ENCODE assay signal across 27 cellular contexts in the genomic region with DNA sequence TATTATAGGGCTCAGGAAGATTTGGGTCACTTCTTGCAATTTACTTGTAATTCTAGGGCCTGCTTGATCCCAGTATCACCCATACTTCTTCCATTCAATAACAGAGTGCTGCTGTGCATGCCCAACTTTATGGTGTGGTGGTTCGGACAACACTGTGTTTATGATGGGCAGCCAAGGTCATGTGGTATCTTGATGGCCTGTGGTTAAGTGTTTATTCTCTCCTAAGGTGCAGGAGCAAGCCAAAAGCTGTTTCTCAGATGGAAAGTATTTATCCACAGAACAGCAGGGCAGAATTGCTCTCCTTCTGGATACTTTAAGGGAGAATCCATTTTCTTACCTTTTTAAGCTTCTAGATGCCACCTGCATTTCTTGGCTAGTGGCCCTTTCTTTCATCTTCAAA.
"Had no signal": no experiment of that assay in that cellular context is flagged by ENCODE, and none has a peak within 500 bp of the region (broad histone marks: within the 10 kb centered on the region; RNA-seq: fewer than 3 reads in every experiment).

No MANE protein-coding gene starts in this region.

- H3K9me3 Mint-ChIP-seq: stimulated activated memory B cell treated with anti-CD40 and anti-IgM and Interleukin-4, amounts not matched to agents 10 μg/mL and 1 μg/mL and 100 μg/mL, for 72 hours; stimulated activated naive B cell treated with anti-CD40 and anti-IgM and Interleukin-4, amounts not matched to agents 10 μg/mL and 1 μg/mL and 100 μg/mL, for 72 hours; stimulated activated naive CD8-positive, alpha-beta T cell treated with anti-CD3 and anti-CD28 coated beads, Interleukin-15, Interleukin-2, amounts not matched to agents 100 ng/mL and 50 ng/mL, for 24 hours; type B pancreatic cell had no signal

- ATAC-seq: stimulated activated effector memory CD8-positive, alpha-beta T cell treated with anti-CD3 and anti-CD28 coated beads, Interleukin-12 subunit alpha, Interleukin-12 subunit beta, amount 100 ng/mL, for 72 hours; stimulated activated memory B cell treated with anti-CD40 and anti-IgM and Interleukin-4, amounts not matched to agents 10 μg/mL and 1 μg/mL and 100 μg/mL, for 72 hours; stimulated activated naive B cell treated with anti-CD40 and anti-IgM and Interleukin-4, amounts not matched to agents 10 μg/mL and 1 μg/mL and 100 μg/mL, for 72 hours; stimulated activated naive CD8-positive, alpha-beta T cell treated with anti-CD3 and anti-CD28 coated beads, Interleukin-15, Interleukin-2, amounts not matched to agents 100 U/mL and 50 U/mL, for 24 hours; upper lobe of right lung had no signal

- H3K27ac Mint-ChIP-seq: stimulated activated effector memory CD8-positive, alpha-beta T cell treated with anti-CD3 and anti-CD28 coated beads, Interleukin-12 subunit alpha, Interleukin-12 subunit beta, amount 100 ng/mL, for 72 hours; stimulated activated memory B cell treated with anti-CD40 and anti-IgM and Interleukin-4, amounts not matched to agents 10 μg/mL and 1 μg/mL and 100 μg/mL, for 72 hours; stimulated activated naive B cell treated with anti-CD40 and anti-IgM and Interleukin-4, amounts not matched to agents 10 μg/mL and 1 μg/mL and 100 μg/mL, for 72 hours; stimulated activated naive CD8-positive, alpha-beta T cell treated with anti-CD3 and anti-CD28 coated beads, Interleukin-15, Interleukin-2, amounts not matched to agents 100 ng/mL and 50 ng/mL, for 24 hours; type B pancreatic cell had no signal

- H3K4me1 Mint-ChIP-seq: stimulated activated effector memory CD8-positive, alpha-beta T cell treated with anti-CD3 and anti-CD28 coated beads, Interleukin-12 subunit alpha, Interleukin-12 subunit beta, amount 100 ng/mL, for 72 hours; stimulated activated memory B cell treated with anti-CD40 and anti-IgM and Interleukin-4, amounts not matched to agents 10 μg/mL and 1 μg/mL and 100 μg/mL, for 72 hours had no signal

- H3K27me3 Mint-ChIP-seq: stimulated activated memory B cell treated with anti-CD40 and anti-IgM and Interleukin-4, amounts not matched to agents 10 μg/mL and 1 μg/mL and 100 μg/mL, for 72 hours; stimulated activated naive B cell treated with anti-CD40 and anti-IgM and Interleukin-4, amounts not matched to agents 10 μg/mL and 1 μg/mL and 100 μg/mL, for 72 hours; stimulated activated naive CD8-positive, alpha-beta T cell treated with anti-CD3 and anti-CD28 coated beads, Interleukin-15, Interleukin-2, amounts not matched to agents 100 ng/mL and 50 ng/mL, for 24 hours; type B pancreatic cell had no signal

- H3K36me3 Mint-ChIP-seq: stimulated activated effector memory CD8-positive, alpha-beta T cell treated with anti-CD3 and anti-CD28 coated beads, Interleukin-12 subunit alpha, Interleukin-12 subunit beta, amount 100 ng/mL, for 72 hours; stimulated activated memory B cell treated with anti-CD40 and anti-IgM and Interleukin-4, amounts not matched to agents 10 μg/mL and 1 μg/mL and 100 μg/mL, for 72 hours; stimulated activated naive B cell treated with anti-CD40 and anti-IgM and Interleukin-4, amounts not matched to agents 10 μg/mL and 1 μg/mL and 100 μg/mL, for 72 hours; type B pancreatic cell had no signal

- H3K4me3 Mint-ChIP-seq: stimulated activated effector memory CD8-positive, alpha-beta T cell treated with anti-CD3 and anti-CD28 coated beads, Interleukin-12 subunit alpha, Interleukin-12 subunit beta, amount 100 ng/mL, for 72 hours; stimulated activated memory B cell treated with anti-CD40 and anti-IgM and Interleukin-4, amounts not matched to agents 10 μg/mL and 1 μg/mL and 100 μg/mL, for 72 hours; stimulated activated naive B cell treated with anti-CD40 and anti-IgM and Interleukin-4, amounts not matched to agents 10 μg/mL and 1 μg/mL and 100 μg/mL, for 72 hours; stimulated activated naive CD8-positive, alpha-beta T cell treated with anti-CD3 and anti-CD28 coated beads, Interleukin-15, Interleukin-2, amounts not matched to agents 100 ng/mL and 50 ng/mL, for 24 hours; type B pancreatic cell had no signal

- H3K27ac ChIP-seq: stomach, suprapubic skin, testis, thoracic aorta, thyroid gland, tibial artery, tibial nerve, transverse colon, upper lobe of left lung, upper lobe of right lung, uterus, vagina had no signal

- DNase-seq: stimulated activated CD4-positive, alpha-beta T cell treated with anti-CD3 and anti-CD28 coated beads, Interleukin-2, amount 100 ng/mL, for 48 hours; stimulated activated CD4-positive, alpha-beta T cell treated with anti-CD3 and anti-CD28 coated beads, Interleukin-4, amount 100 ng/mL, for 1 hour; stimulated activated CD4-positive, alpha-beta T cell treated with anti-CD3 and anti-CD28 coated beads, Interleukin-4, amount 100 ng/mL, for 24 hours; stimulated activated CD4-positive, alpha-beta T cell treated with anti-CD3 and anti-CD28 coated beads, Interleukin-4, amount 100 ng/mL, for 4 hours; stimulated activated CD8-positive, alpha-beta memory T cell treated with anti-CD3 and anti-CD28 coated beads, Interleukin-4, amount 100 ng/mL, for 48 hours; stimulated activated naive B cell treated with anti-CD40 and anti-IgM and Interleukin-4, amounts not matched to agents 10 μg/mL and 1 μg/mL and 100 μg/mL, for 72 hours; stimulated activated naive CD4-positive, alpha-beta T cell; stimulated activated naive CD4-positive, alpha-beta T cell treated with Interleukin-2 at 50 U/mL for 16 hours; stimulated activated naive CD8-positive, alpha-beta T cell treated with anti-CD3 and anti-CD28 coated beads, Interleukin-15, Interleukin-2, amounts not matched to agents 100 U/mL and 50 U/mL, for 24 hours; stomach; substantia nigra; testis; thyroid gland; tibial artery; transverse colon; trophoblast cell; upper lobe of left lung; upper lobe of right lung; uterus had no signal
